ENCODE assay signal across 10 cellular contexts in the genomic region with DNA sequence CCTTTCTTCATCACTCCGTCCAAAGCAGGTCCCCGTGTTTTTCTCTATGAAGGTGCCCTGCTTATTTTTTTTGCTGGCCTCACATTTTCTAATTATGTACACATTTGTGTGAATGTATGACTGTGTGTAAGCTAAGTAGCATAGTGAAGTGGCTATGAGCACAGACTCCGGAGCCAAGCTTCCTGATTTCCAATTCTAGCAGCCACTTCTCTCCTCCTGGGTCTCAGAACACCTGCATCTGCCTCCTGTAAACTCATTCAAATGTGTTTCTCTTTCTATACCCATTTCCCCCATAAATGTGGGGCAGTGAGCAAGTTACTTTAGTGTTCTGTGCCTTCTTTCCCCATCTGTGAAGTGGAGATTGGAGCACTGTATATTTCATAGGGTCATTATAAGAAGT. TPM values are rescaled to one million over a fixed set of nuclear protein-coding genes. Genes with fewer than 3 reads are reported as not detected.
DNase-seq lines count a peak whose midpoint lies in the region; ATAC-seq and TF ChIP-seq lines count a peak whose summit lies in the region.
"Had no signal": no experiment of that assay in that cellular context is flagged by ENCODE, and none has a peak within 500 bp of the region (broad histone marks: within the 10 kb centered on the region; RNA-seq: fewer than 3 reads in every experiment).

No MANE protein-coding gene starts in this region.

- H3K9me3 Mint-ChIP-seq in activated CD8-positive, alpha-beta T cell treated with anti-CD3 and anti-CD28 coated beads, Interleukin-2, amount 10 ng/mL, durations not matched to agents 7 days and 5 days (ENCODE audit: insufficient read depth) = peaks cover 18% of the 10 kb centered on the region
- peaks cover 0 to 9% (median 6%) of the 10 kb centered on the region in 9 donors for H3K9me3 Mint-ChIP-seq in naive thymus-derived CD8-positive, alpha-beta T cell

- POLR2A ChIA-PET in activated CD8-positive, alpha-beta T cell treated with anti-CD3 and anti-CD28 coated beads, Interleukin-2, amount 10 ng/mL, durations not matched to agents 7 days and 5 days (lab: Charles Lee) = interaction anchor here (1.3 kb wide), 1 partner anchor 92 kb away, joined by 6 read pairs; no protein-coding TSS in a partner anchor
- POLR2A ChIA-PET in naive thymus-derived CD8-positive, alpha-beta T cell (lab: Charles Lee) = interaction anchor here (0.6 to 0.7 kb wide), 2 partner anchors 17 to 20 kb away, joined by 3 read pairs; no protein-coding TSS in a partner anchor

- peaks cover 44% of the 10 kb centered on the region for H3K36me3 Mint-ChIP-seq in activated CD8-positive, alpha-beta T cell treated with anti-CD3 and anti-CD28 coated beads, Interleukin-2, amount 10 ng/mL, durations not matched to agents 7 days and 5 days (ENCODE audit: low read depth)
- peaks cover 0 to 25% (median 9%) of the 10 kb centered on the region in 3 donors for H3K36me3 Mint-ChIP-seq in naive thymus-derived CD8-positive, alpha-beta T cell

- H3K27ac Mint-ChIP-seq in activated CD8-positive, alpha-beta T cell treated with anti-CD3 and anti-CD28 coated beads, Interleukin-2, amount 10 ng/mL, durations not matched to agents 7 days and 5 days = peak overlapping the region; percentile 93
- peak overlapping the region; percentile 91 to 98 (median 94) for H3K27ac Mint-ChIP-seq in naive thymus-derived CD8-positive, alpha-beta T cell

- TF ChIP-seq EP300 in ovary (IDR thresholded peaks at IDR 0.05) = no peak

- ATAC-seq in GM21717 (IDR thresholded peaks at IDR 0.05; ENCODE audit: unreplicated experiment) (peak; percentile 51), HG02970 (IDR thresholded peaks at IDR 0.05; ENCODE audit: low FRiP score, unreplicated experiment) (no peak)
- peak; percentile 23 for ATAC-seq in activated CD8-positive, alpha-beta T cell treated with anti-CD3 and anti-CD28 coated beads, Interleukin-2, amount 10 ng/mL, durations not matched to agents 7 days and 5 days
- ATAC-seq in naive thymus-derived CD8-positive, alpha-beta T cell = peak in 1 of 2 donors; percentile 18

- no peaks in the 10 kb centered on the region for H3K27me3 ChIP-seq in ovary

- no peaks in the 10 kb centered on the region for H3K9me3 ChIP-seq in ovary

- no peaks in the 10 kb centered on the region for H3K27me3 Mint-ChIP-seq in activated CD8-positive, alpha-beta T cell treated with anti-CD3 and anti-CD28 coated beads, Interleukin-2, amount 10 ng/mL, durations not matched to agents 7 days and 5 days (ENCODE audit: low read depth)
- H3K27me3 Mint-ChIP-seq in naive thymus-derived CD8-positive, alpha-beta T cell = no peaks in the 10 kb centered on the region

- CTCF ChIA-PET in activated CD8-positive, alpha-beta T cell treated with anti-CD3 and anti-CD28 coated beads, Interleukin-2, amount 10 ng/mL, durations not matched to agents 7 days and 5 days (lab: Charles Lee) = interaction anchor here (3.2 to 3.5 kb wide), 2 partner anchors 19 to 47 kb away, joined by 12 to 24 read pairs; no protein-coding TSS in a partner anchor

- no peak for TF ChIP-seq CTCF in ovary (IDR thresholded peaks at IDR 0.05)

- DNase-seq in activated CD8-positive, alpha-beta T cell treated with anti-CD3 and anti-CD28 coated beads, Interleukin-2, amount 10 ng/mL, durations not matched to agents 7 days and 5 days = no peak
- no peak for DNase-seq in naive thymus-derived CD8-positive, alpha-beta T cell
- no peak for DNase-seq in NCI-H774 (lab: John Stamatoyannopoulos, UW)
- DNase-seq in ovary = no peak
- no peak for DNase-seq in hepatic stellate cell (ENCODE audit: low spot score)
- DNase-seq: T1000 had no signal

- no peaks in the 10 kb centered on the region for H3K36me3 ChIP-seq in ovary

- intact Hi-C loops in ovary (cut with DNase I) = no loop called here

- 57 to 69% (median 58%) methylated on average over 3 of the region's 3 CpGs for WGBS in ovary, 3 donors

- H3K4me1 ChIP-seq in ovary (ENCODE audit: insufficient read depth) = no peaks in the 10 kb centered on the region

- H3K27ac ChIP-seq in ovary = no peak overlapping the region

- H3K4me3 ChIP-seq in GM08714 (ENCODE audit: low read length) (peak overlapping the region; percentile 91), ovary (no peak overlapping the region)

- peaks cover 80% of the 10 kb centered on the region for H3K4me1 Mint-ChIP-seq in activated CD8-positive, alpha-beta T cell treated with anti-CD3 and anti-CD28 coated beads, Interleukin-2, amount 10 ng/mL, durations not matched to agents 7 days and 5 days (ENCODE audit: low read depth)
- H3K4me1 Mint-ChIP-seq in naive thymus-derived CD8-positive, alpha-beta T cell = peaks cover 52 to 88% (median 83%) of the 10 kb centered on the region in 4 donors

- peak overlapping the region; percentile 83 for H3K4me3 Mint-ChIP-seq in activated CD8-positive, alpha-beta T cell treated with anti-CD3 and anti-CD28 coated beads, Interleukin-2, amount 10 ng/mL, durations not matched to agents 7 days and 5 days
- peak overlapping the region; percentile 73 to 96 (median 94) for H3K4me3 Mint-ChIP-seq in naive thymus-derived CD8-positive, alpha-beta T cell

- TF ChIP-seq POLR2A in ovary (IDR thresholded peaks at IDR 0.05) = no peak

RNA-seq across cellular contexts. Expression of a gene that starts 2.1 kb away (rescaled TPM):
- 10 to 100 TPM; 23.9 to 24.7 TPM for total RNA-seq in activated CD8-positive, alpha-beta T cell treated with anti-CD3 and anti-CD28 coated beads, Interleukin-2, amount 10 ng/mL, durations not matched to agents 7 days and 5 days
- total RNA-seq in naive thymus-derived CD8-positive, alpha-beta T cell = 10 to 100 TPM; 39.7 to 42.5 TPM
- polyA plus RNA-seq in naive thymus-derived CD8-positive, alpha-beta T cell = 10 to 100 TPM; 52.0 to 95.9 (median 69.5) TPM
- total RNA-seq in ovary = under 1 TPM in 6 of 7 donors, not detected in 1; 0.13 to 0.72 (median 0.47) TPM
- 1 to 10 TPM in 1 of 2 donors, under 1 TPM in 1; 0.24 to 4.2 TPM for polyA plus RNA-seq in ovary
- total RNA-seq: myocyte had no signal

RNA-seq across cellular contexts. Expression of a gene that starts 58.3 kb away (rescaled TPM):
- 10 to 100 TPM; 14.0 to 15.4 TPM for total RNA-seq in activated CD8-positive, alpha-beta T cell treated with anti-CD3 and anti-CD28 coated beads, Interleukin-2, amount 10 ng/mL, durations not matched to agents 7 days and 5 days
- total RNA-seq in naive thymus-derived CD8-positive, alpha-beta T cell = 10 to 100 TPM; 81.5 to 83.4 TPM
- polyA plus RNA-seq in naive thymus-derived CD8-positive, alpha-beta T cell = 10 to 100 TPM; 17.5 to 19.0 (median 18.1) TPM
- 10 to 100 TPM in 1 of 7 donors, 1 to 10 TPM in 5, under 1 TPM in 1; 0.91 to 10.9 (median 2.0) TPM for total RNA-seq in ovary
- 1 to 10 TPM in 1 of 2 donors, under 1 TPM in 1; 0.48 to 9.6 TPM for polyA plus RNA-seq in ovary
- total RNA-seq: myocyte had no signal

Comparison
In these comparisons a context has a peak if more than half of its experiments do, and no peak if none do; other contexts are left out.
1. RNA of a gene that starts 2.1 kb away (total RNA-seq): 39.7 to 42.5 TPM in naive thymus-derived CD8-positive, alpha-beta T cell and 23.9 to 24.7 TPM in activated CD8-positive, alpha-beta T cell treated with anti-CD3 and anti-CD28 coated beads, Interleukin-2, amount 10 ng/mL, durations not matched to agents 7 days and 5 days; 0.13 to 0.72 TPM in ovary; every median in the first group is over 10 times any median in the second.
2. RNA of a gene that starts 58.3 kb away (total RNA-seq): 81.5 to 83.4 TPM in naive thymus-derived CD8-positive, alpha-beta T cell; 14.0 to 15.4 TPM in activated CD8-positive, alpha-beta T cell treated with anti-CD3 and anti-CD28 coated beads, Interleukin-2, amount 10 ng/mL, durations not matched to agents 7 days and 5 days and 0.91 to 10.9 TPM in ovary; every median in the first group is over 4 times any median in the second.